ENCODE assay signal across 21 cellular contexts in the genomic region with DNA sequence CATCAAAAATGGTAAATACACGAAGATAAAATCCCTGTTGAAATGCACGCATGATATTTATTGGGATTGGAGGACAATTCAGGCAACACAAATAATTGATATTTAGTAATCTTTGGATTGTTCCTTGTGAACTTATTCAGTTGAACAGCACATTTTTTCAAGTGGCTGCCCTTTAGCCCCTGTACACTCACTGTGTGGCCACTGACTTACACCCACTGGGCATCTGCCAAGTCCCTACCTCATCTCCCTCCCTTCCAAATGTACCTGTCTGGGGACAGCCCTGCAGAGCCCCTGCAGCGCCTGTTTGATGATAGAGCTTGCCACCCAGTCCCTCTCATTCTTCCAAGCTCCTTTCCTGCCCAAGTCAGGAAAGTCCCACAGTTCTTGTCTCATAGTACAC.
"Had no signal": no experiment of that assay in that cellular context is flagged by ENCODE, and none has a peak within 500 bp of the region (broad histone marks: within the 10 kb centered on the region; RNA-seq: fewer than 3 reads in every experiment).

No MANE protein-coding gene starts in this region.

- H3K27ac ChIP-seq: coronary artery, left lung, lower lobe of right lung, neural progenitor cell, pancreas, upper lobe of left lung, uterus had no signal

- H3K4me3 ChIP-seq: coronary artery, heart left ventricle, left lung, lower lobe of right lung, neural progenitor cell, pancreas, smooth muscle cell, upper lobe of left lung, uterus had no signal

- H3K27ac Mint-ChIP-seq: endodermal cell; memory B cell; mesothelial cell of epicardium; natural killer cell treated with Interleukin-12 subunit alpha and Interleukin-12 subunit beta and Interleukin-15 and Interleukin-18, amount 100 ng/mL, for 72 hours; progenitor cell of endocrine pancreas had no signal

- H3K36me3 ChIP-seq: heart left ventricle, left lung, lower lobe of right lung, neural progenitor cell, pancreas, upper lobe of left lung, uterus had no signal

- H3K9ac ChIP-seq: neural progenitor cell had no signal

- H3K4me1 ChIP-seq: lower lobe of right lung, pancreas, uterus had no signal

- H3K9me3 Mint-ChIP-seq: endodermal cell; memory B cell; mesothelial cell of epicardium; natural killer cell treated with Interleukin-12 subunit alpha and Interleukin-12 subunit beta and Interleukin-15 and Interleukin-18, amount 100 ng/mL, for 72 hours; neural progenitor cell had no signal

- ATAC-seq: heart left ventricle, left lung, lower lobe of right lung had no signal

- H3K9me3 ChIP-seq: heart left ventricle, left lung, lower lobe of right lung, pancreas, upper lobe of left lung, uterus had no signal

- H3K27me3 ChIP-seq: heart left ventricle, left lung, neural progenitor cell, pancreas, upper lobe of left lung, uterus had no signal

- H3K36me3 Mint-ChIP-seq: memory B cell; mesothelial cell of epicardium; natural killer cell treated with Interleukin-12 subunit alpha and Interleukin-12 subunit beta and Interleukin-15 and Interleukin-18, amount 100 ng/mL, for 72 hours; neural progenitor cell had no signal

- H3K4me3 Mint-ChIP-seq: endodermal cell; memory B cell; mesothelial cell of epicardium; natural killer cell treated with Interleukin-12 subunit alpha and Interleukin-12 subunit beta and Interleukin-15 and Interleukin-18, amount 100 ng/mL, for 72 hours; neural progenitor cell had no signal

- DNase-seq: effector CD4-positive, alpha-beta T cell; endodermal cell; heart left ventricle; hypothalamus; kidney glomerular epithelial cell; left lung; lower lobe of right lung; occipital lobe; pancreas; right cardiac atrium; stimulated activated CD4-positive, alpha-beta T cell treated with anti-CD3 and anti-CD28 coated beads, Interleukin-2, amount 100 ng/mL, for 48 hours; stimulated activated naive CD4-positive, alpha-beta T cell treated with Interleukin-2 at 50 U/mL for 16 hours; upper lobe of left lung; uterus had no signal
